9 cellular contexts compared by ENCODE assay signal in genomic region chr14:68938515-68939423, GRCh38. TPM values are rescaled to one million over a fixed set of nuclear protein-coding genes. Genes with fewer than 3 reads are reported as not detected.
DNase-seq lines count a peak whose midpoint lies in the region; ATAC-seq and TF ChIP-seq lines count a peak whose summit lies in the region.
"Had no signal": no experiment of that assay in that cellular context is flagged by ENCODE, and none has a peak within 500 bp of the region (broad histone marks: within the 10 kb centered on the region; RNA-seq: fewer than 3 reads in every experiment).

No MANE protein-coding gene starts in this region.

- ATAC-seq in left ventricle myocardium superior, result no peak
- ATAC-seq in GM21390 (IDR thresholded peaks at IDR 0.05; ENCODE audit: unreplicated experiment), result no peak
- no peak for ATAC-seq in HG03025 (IDR thresholded peaks at IDR 0.05; ENCODE audit: low FRiP score, unreplicated experiment)

- no peaks in the 10 kb centered on the region for H3K9me3 Mint-ChIP-seq in dendritic cell treated with granulocyte-macrophage colony-stimulating factor and Interleukin-4, amounts not matched to agents 40 ng/mL and 50 ng/mL, for 4 days
- H3K9me3 Mint-ChIP-seq in mesothelial cell of epicardium, result no peaks in the 10 kb centered on the region
- H3K9me3 Mint-ChIP-seq in immature natural killer cell, result no peaks in the 10 kb centered on the region

- H3K4me1 Mint-ChIP-seq in dendritic cell treated with granulocyte-macrophage colony-stimulating factor and Interleukin-4, amounts not matched to agents 40 ng/mL and 50 ng/mL, for 4 days (ENCODE audit: low read depth), result peaks cover 76% of the 10 kb centered on the region
- H3K4me1 Mint-ChIP-seq in mesothelial cell of epicardium (peaks cover 61% of the 10 kb centered on the region), immature natural killer cell (peaks cover 0 to 1% of the 10 kb centered on the region in 2 donors)

- H3K36me3 ChIP-seq in cardiac muscle cell (no peaks in the 10 kb centered on the region), vagina (no peaks in the 10 kb centered on the region)

- H3K36me3 Mint-ChIP-seq in dendritic cell treated with granulocyte-macrophage colony-stimulating factor and Interleukin-4, amounts not matched to agents 40 ng/mL and 50 ng/mL, for 4 days (ENCODE audit: low read depth), result peaks cover 33% of the 10 kb centered on the region
- H3K36me3 Mint-ChIP-seq in mesothelial cell of epicardium (no peaks in the 10 kb centered on the region), immature natural killer cell (no peaks in the 10 kb centered on the region)

- H3K9me3 ChIP-seq in cardiac muscle cell (ENCODE audit: low read depth) (no peaks in the 10 kb centered on the region), vagina (no peaks in the 10 kb centered on the region)

- H3K27me3 ChIP-seq in cardiac muscle cell, result no peaks in the 10 kb centered on the region
- no peaks in the 10 kb centered on the region for H3K27me3 ChIP-seq in vagina

- peak overlapping the region; percentile 51 for H3K27ac Mint-ChIP-seq in dendritic cell treated with granulocyte-macrophage colony-stimulating factor and Interleukin-4, amounts not matched to agents 40 ng/mL and 50 ng/mL, for 4 days
- H3K27ac Mint-ChIP-seq in mesothelial cell of epicardium (peak overlapping the region; percentile 91), immature natural killer cell (peak overlapping the region in 1 of 6 donors; percentile 26)

- intact Hi-C loops in left ventricle myocardium superior (cut with micrococcal nuclease), result no loop called here
- intact Hi-C loops in dendritic cell treated with granulocyte-macrophage colony-stimulating factor and Interleukin-4, amounts not matched to agents 40 ng/mL and 50 ng/mL, for 4 days (cut with micrococcal nuclease), result no loop called here
- intact Hi-C loops in vagina (cut with DNase I), result loop anchor here (5.0 kb wide), 1 partner anchor 39 kb away; the partner anchor contains the start of gene ACTN1

- DNase-seq in cardiac muscle cell (ENCODE audit: low read depth in 1 of 2, low spot score in 1 of 2), result peak in 1 of 2 donors; percentile 51
- no peak for DNase-seq in left ventricle myocardium superior
- DNase-seq in mesothelial cell of epicardium (ENCODE audit: low spot score in 2 of 2, unreplicated experiment in 2 of 2), result no peak
- no peak for DNase-seq in vagina (ENCODE audit: extremely low spot score in 2 of 2)
- DNase-seq in immature natural killer cell, result no peak

- no peak overlapping the region for H3K4me3 ChIP-seq in cardiac muscle cell
- H3K4me3 ChIP-seq in vagina, result no peak overlapping the region
- H3K4me3 ChIP-seq: SK-N-MC had no signal

- no peaks in the 10 kb centered on the region for H3K27me3 Mint-ChIP-seq in dendritic cell treated with granulocyte-macrophage colony-stimulating factor and Interleukin-4, amounts not matched to agents 40 ng/mL and 50 ng/mL, for 4 days
- H3K27me3 Mint-ChIP-seq in mesothelial cell of epicardium (ENCODE audit: low read depth) (no peaks in the 10 kb centered on the region), immature natural killer cell (ENCODE audit: low read depth in 3 of 3) (peaks cover 0 to 5% (median 2%) of the 10 kb centered on the region in 3 donors)

- TF ChIP-seq CTCF in cardiac muscle cell (IDR thresholded peaks at IDR 0.05; ENCODE audit: low read depth, low read length), result no peak
- TF ChIP-seq CTCF in mesothelial cell of epicardium (IDR thresholded peaks at IDR 0.05; ENCODE audit: unreplicated experiment), result no peak
- TF ChIP-seq CTCF in vagina (IDR thresholded peaks at IDR 0.05), result no peak

- H3K27ac ChIP-seq in cardiac muscle cell, result peak overlapping the region; percentile 69
- peak overlapping the region; percentile 83 for H3K27ac ChIP-seq in vagina
- H3K27ac ChIP-seq: SK-N-MC had no signal

- no peak for TF ChIP-seq POLR2A in vagina (IDR thresholded peaks at IDR 0.05)

- H3K4me1 ChIP-seq in cardiac muscle cell (ENCODE audit: low read depth) (peaks cover 73% of the 10 kb centered on the region), vagina (peaks cover 94% of the 10 kb centered on the region)

- no peak overlapping the region for H3K4me3 Mint-ChIP-seq in dendritic cell treated with granulocyte-macrophage colony-stimulating factor and Interleukin-4, amounts not matched to agents 40 ng/mL and 50 ng/mL, for 4 days
- H3K4me3 Mint-ChIP-seq in mesothelial cell of epicardium (no peak overlapping the region), immature natural killer cell (no peak overlapping the region)

RNA-seq across cellular contexts. Expression of gene ACTN1, which starts 40.3 kb away (rescaled TPM):
- total RNA-seq in cardiac muscle cell (167 and 169 TPM in 2 replicates), left ventricle myocardium superior (90.5 TPM), mesothelial cell of epicardium (155 to 166 TPM (median 163 TPM) in 3 replicates), vagina (209 TPM)
- polyA plus RNA-seq in cardiac muscle cell (171 and 202 TPM in 2 replicates), immature natural killer cell (1 to 10 TPM; 5.2 to 9.7 (median 9.3) TPM)
